In the genomic region with DNA sequence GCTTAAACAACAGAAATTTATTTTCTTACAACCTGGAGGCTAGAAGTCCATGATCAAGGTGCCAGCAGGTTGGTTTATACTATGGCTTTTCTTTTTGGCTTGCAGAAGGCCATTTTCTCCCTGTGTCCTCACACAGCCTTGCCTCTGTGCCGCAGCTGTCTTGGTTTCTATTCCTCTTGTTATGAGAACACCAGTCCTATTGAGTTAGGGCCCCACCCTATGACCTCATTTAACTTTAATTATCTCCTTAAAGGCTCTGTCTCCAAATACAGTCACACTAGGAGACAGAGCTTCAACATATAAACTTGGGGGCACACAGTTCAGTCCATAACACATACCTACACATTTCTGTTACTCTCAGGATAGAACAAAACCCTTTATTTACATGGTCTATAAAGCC, we compare ENCODE assay signal across 1 cellular context.
A peak's percentile ranks its signal among the peaks of the same experiment; 100 is the strongest.
TF ChIP-seq lines count a peak whose summit lies in the region.

No MANE protein-coding gene starts in this region.

TF ChIP-seq in K562, 482 proteins besides CTCF, POLR2A, EP300 and RAD21 (continued from another document):
- TF ChIP-seq, protein P1, sequence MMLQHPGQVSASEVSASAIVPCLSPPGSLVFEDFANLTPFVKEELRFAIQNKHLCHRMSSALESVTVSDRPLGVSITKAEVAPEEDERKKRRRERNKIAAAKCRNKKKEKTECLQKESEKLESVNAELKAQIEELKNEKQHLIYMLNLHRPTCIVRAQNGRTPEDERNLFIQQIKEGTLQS (IDR thresholded peaks at IDR 0.05): 0 out of 2 replicates have a peak, but pooled peaks have one; percentile 7
- TF ChIP-seq, protein P1 (CRISPR knock-in tag; conservative IDR thresholded peaks at IDR 0.05): no peak
- TF ChIP-seq GABPB1 (CRISPR knock-in tag; IDR thresholded peaks at IDR 0.05): no peak
- peak; percentile 51; the same call in 1 of the 2 replicates for TF ChIP-seq ATF7 (IDR thresholded peaks at IDR 0.05)
- TF ChIP-seq, protein P2, sequence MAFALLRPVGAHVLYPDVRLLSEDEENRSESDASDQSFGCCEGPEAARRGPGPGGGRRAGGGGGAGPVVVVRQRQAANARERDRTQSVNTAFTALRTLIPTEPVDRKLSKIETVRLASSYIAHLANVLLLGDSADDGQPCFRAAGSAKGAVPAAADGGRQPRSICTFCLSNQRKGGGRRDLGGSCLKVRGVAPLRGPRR (CRISPR knock-in tag; IDR thresholded peaks at IDR 0.05): no peak
- TF ChIP-seq BRF1 (IDR thresholded peaks at IDR 0.05; ENCODE audit: borderline replicate concordance, extremely low read depth, insufficient read length): no peak
